In the genomic region with DNA sequence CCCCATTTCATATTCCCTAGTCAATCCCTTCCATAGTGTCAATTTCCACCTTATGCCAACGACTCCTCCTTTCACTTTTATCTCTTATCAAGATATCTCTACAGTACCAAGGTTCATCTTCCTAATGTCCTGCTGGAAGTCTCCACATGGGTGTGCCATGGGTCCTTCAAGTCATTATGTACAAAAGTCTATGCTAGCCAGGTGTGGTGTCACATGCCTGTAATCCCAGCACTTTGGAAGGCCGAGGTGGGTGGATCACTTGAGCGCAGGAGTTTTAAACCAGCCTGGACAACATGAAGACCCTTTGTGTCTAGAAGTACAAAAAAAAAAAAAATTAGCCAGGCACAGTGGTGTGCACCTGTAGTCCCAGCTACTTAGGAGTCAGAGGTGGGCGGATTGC, we compare ENCODE assay signal across 22 cellular contexts.
"Had no signal": no experiment of that assay in that cellular context is flagged by ENCODE, and none has a peak within 500 bp of the region (broad histone marks: within the 10 kb centered on the region; RNA-seq: fewer than 3 reads in every experiment).

No MANE protein-coding gene starts in this region.

- ATAC-seq: esophagus mucosa, gastroesophageal sphincter, lower lobe of right lung, pancreas, sciatic nerve had no signal

- H3K9me3 ChIP-seq: gastroesophageal sphincter, left ventricle myocardium inferior, lower lobe of right lung, pancreas, prostate gland, uterus had no signal

- H3K4me3 Mint-ChIP-seq: nephron, type B pancreatic cell had no signal

- H3K9me3 Mint-ChIP-seq: nephron, type B pancreatic cell had no signal

- H3K27me3 ChIP-seq: dorsolateral prefrontal cortex, gastroesophageal sphincter, pancreas, uterus had no signal

- H3K27ac Mint-ChIP-seq: naive B cell, type B pancreatic cell had no signal

- H3K4me1 ChIP-seq: prostate gland had no signal

- H3K27ac ChIP-seq: dorsolateral prefrontal cortex, gastroesophageal sphincter, left ventricle myocardium inferior, lower lobe of right lung, pancreas, prostate gland, uterus had no signal

- H3K36me3 ChIP-seq: gastroesophageal sphincter, left ventricle myocardium inferior, lower lobe of right lung, pancreas, prostate gland, uterus had no signal

- H3K36me3 Mint-ChIP-seq: naive B cell had no signal

- DNase-seq: cortex of kidney; dorsolateral prefrontal cortex; effector CD8-positive, alpha-beta T cell; glutamatergic neuron; islet precursor cell; left ventricle myocardium inferior; lower lobe of right lung; mesenchymal stem cell; midbrain; naive B cell; occipital lobe; pancreas; retina; stimulated activated CD4-positive, alpha-beta T cell treated with anti-CD3 and anti-CD28 coated beads, Interleukin-2, amount 100 ng/mL, for 24 hours; stimulated activated naive CD4-positive, alpha-beta T cell; uterus had no signal

- H3K4me3 ChIP-seq: dorsolateral prefrontal cortex, gastroesophageal sphincter, left ventricle myocardium inferior, lower lobe of right lung, pancreas, prostate gland, uterus had no signal
